In the genomic region with DNA sequence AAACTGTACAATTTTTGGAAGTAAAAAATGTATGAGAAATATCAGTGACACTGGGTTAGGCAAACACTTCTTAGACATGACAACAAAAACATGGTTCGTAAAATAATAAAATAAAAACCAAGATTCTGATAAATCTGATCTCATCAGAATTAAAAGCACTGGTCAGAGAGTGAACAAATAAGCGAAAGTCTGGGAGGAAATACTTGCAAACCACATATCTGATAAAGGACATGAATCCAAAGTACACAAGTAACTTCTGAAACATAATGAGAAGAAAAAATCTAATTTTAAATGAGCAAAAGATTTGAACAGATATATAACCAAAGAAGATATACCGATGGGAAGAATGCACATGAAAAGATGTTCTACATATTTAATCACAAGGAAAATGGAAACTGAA, we compare ENCODE assay signal across 24 cellular contexts.
"Had no signal": no experiment of that assay in that cellular context is flagged by ENCODE, and none has a peak within 500 bp of the region (broad histone marks: within the 10 kb centered on the region; RNA-seq: fewer than 3 reads in every experiment).

No MANE protein-coding gene starts in this region.

- DNase-seq: activated CD4-positive, alpha-beta T cell treated with anti-CD3 and anti-CD28 coated beads for 48 hours; activated CD4-positive, alpha-beta T cell treated with anti-CD3 and anti-CD28 coated beads, Interleukin-2, amount 50 U/mL, for 48 hours; activated naive CD4-positive, alpha-beta T cell; activated T-cell treated with anti-CD3 and anti-CD28 coated beads, Interleukin-2, amount 50 U/mL, for 48 hours; dorsolateral prefrontal cortex; effector memory CD4-positive, alpha-beta T cell; naive B cell; occipital lobe; stimulated activated CD4-positive, alpha-beta T cell treated with anti-CD3 and anti-CD28 coated beads, Interleukin-1b, Interleukin-23, amount 100 ng/mL, for 48 hours; stimulated activated CD4-positive, alpha-beta T cell treated with anti-CD3 and anti-CD28 coated beads, Interleukin-4, amount 100 ng/mL, for 4 hours; stimulated activated CD8-positive, alpha-beta memory T cell treated with anti-CD3 and anti-CD28 coated beads, Interleukin-4, amount 100 ng/mL, for 48 hours; stimulated activated naive B cell treated with anti-CD40 and anti-IgM and Interleukin-4, amounts not matched to agents 10 μg/mL and 1 μg/mL and 100 μg/mL, for 72 hours; T1000; WERI-Rb-1 had no signal

- ATAC-seq: activated CD4-positive, CD25-positive, alpha-beta regulatory T cell treated with anti-CD3 and anti-CD28 coated beads, Interleukin-2, amount 50 U/mL, for 24 hours; gastroesophageal sphincter; stimulated activated naive B cell treated with anti-CD40 and anti-IgM and Interleukin-4, amounts not matched to agents 10 μg/mL and 1 μg/mL and 100 μg/mL, for 72 hours had no signal

- H3K9ac ChIP-seq: neural progenitor cell, parathyroid adenoma had no signal

- H3K27me3 ChIP-seq: dorsolateral prefrontal cortex, gastroesophageal sphincter, hepatocyte, neural progenitor cell, right atrium auricular region, tibial nerve had no signal

- H3K4me3 ChIP-seq: coronary artery, dorsolateral prefrontal cortex, gastroesophageal sphincter, hepatocyte, neural progenitor cell, right atrium auricular region, smooth muscle cell, tibial nerve had no signal

- H3K4me1 ChIP-seq: gastroesophageal sphincter, neural progenitor cell, parathyroid adenoma, right atrium auricular region, tibial nerve had no signal

- H3K36me3 ChIP-seq: gastroesophageal sphincter, neural progenitor cell, right atrium auricular region, tibial nerve, WERI-Rb-1 had no signal

- H3K4me2 ChIP-seq: hepatocyte, neural progenitor cell, smooth muscle cell had no signal

- H3K27ac Mint-ChIP-seq: mesothelial cell of epicardium, neural progenitor cell had no signal

- H3K36me3 Mint-ChIP-seq: neural progenitor cell had no signal

- H3K4me1 Mint-ChIP-seq: mesothelial cell of epicardium, neural progenitor cell had no signal

- H3K4me3 Mint-ChIP-seq: mesothelial cell of epicardium; naive B cell; neural progenitor cell; stimulated activated naive B cell treated with anti-CD40 and anti-IgM and Interleukin-4, amounts not matched to agents 10 μg/mL and 1 μg/mL and 100 μg/mL, for 72 hours had no signal

- H3K27ac ChIP-seq: coronary artery, dorsolateral prefrontal cortex, gastroesophageal sphincter, hepatocyte, neural progenitor cell, parathyroid adenoma, right atrium auricular region, tibial nerve, WERI-Rb-1 had no signal

- H3K27me3 Mint-ChIP-seq: naive B cell; stimulated activated naive B cell treated with anti-CD40 and anti-IgM and Interleukin-4, amounts not matched to agents 10 μg/mL and 1 μg/mL and 100 μg/mL, for 72 hours had no signal
